ENCODE assay signal across 15 cellular contexts in the genomic region with DNA sequence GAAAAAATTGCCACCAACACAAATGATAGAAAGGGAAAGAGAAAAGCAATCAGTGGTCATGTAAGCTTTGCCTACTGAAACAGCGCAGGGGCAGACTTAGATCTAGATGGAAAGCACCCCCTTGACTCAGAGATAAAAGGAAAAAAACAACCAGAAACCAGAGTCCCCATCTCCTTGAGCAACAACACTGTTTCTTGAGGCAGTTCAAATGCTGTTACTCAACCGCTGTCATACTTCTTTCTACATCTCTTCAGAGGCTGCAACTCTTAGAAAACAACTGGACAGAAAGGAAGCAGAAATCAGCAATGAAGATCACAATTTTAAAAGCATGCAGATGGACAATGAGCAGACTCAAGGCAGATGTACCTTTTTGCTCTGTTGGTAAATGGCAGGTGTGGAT. TPM values are rescaled to one million over a fixed set of nuclear protein-coding genes. Genes with fewer than 3 reads are reported as not detected.
"Had no signal": no experiment of that assay in that cellular context is flagged by ENCODE, and none has a peak within 500 bp of the region (broad histone marks: within the 10 kb centered on the region; RNA-seq: fewer than 3 reads in every experiment).

No MANE protein-coding gene starts in this region.

- H3K36me3 Mint-ChIP-seq: activated naive CD8-positive, alpha-beta T cell treated with anti-CD3 and anti-CD28 coated beads for 36 hours; naive thymus-derived CD8-positive, alpha-beta T cell had no signal

- H3K4me3 ChIP-seq: ascending aorta, mucosa of descending colon, prostate gland, right lobe of liver, suprapubic skin, upper lobe of left lung had no signal

- H3K4me1 Mint-ChIP-seq: activated naive CD8-positive, alpha-beta T cell treated with anti-CD3 and anti-CD28 coated beads for 36 hours; naive thymus-derived CD8-positive, alpha-beta T cell had no signal

- DNase-seq: activated gamma-delta T cell; activated naive CD8-positive, alpha-beta T cell treated with anti-CD3 and anti-CD28 coated beads for 36 hours; activated T-cell treated with anti-CD3 and anti-CD28 coated beads, Interleukin-2, amount 50 U/mL, for 24 hours; cortex of kidney; effector CD8-positive, alpha-beta T cell; naive thymus-derived CD8-positive, alpha-beta T cell; nucleus accumbens; right lobe of liver; stimulated activated naive CD8-positive, alpha-beta T cell treated with anti-CD3 and anti-CD28 coated beads, Interleukin-15, Interleukin-2, amounts not matched to agents 100 U/mL and 50 U/mL, for 24 hours; T-helper 2 cell; upper lobe of left lung had no signal

- ATAC-seq: naive thymus-derived CD8-positive, alpha-beta T cell; right lobe of liver; stimulated activated naive CD8-positive, alpha-beta T cell treated with anti-CD3 and anti-CD28 coated beads, Interleukin-15, Interleukin-2, amounts not matched to agents 100 U/mL and 50 U/mL, for 24 hours had no signal

- H3K9me3 Mint-ChIP-seq: activated naive CD8-positive, alpha-beta T cell treated with anti-CD3 and anti-CD28 coated beads for 36 hours; activated T-cell treated with anti-CD3 and anti-CD28 coated beads, Interleukin-2, amount 50 U/mL, for 24 hours; naive thymus-derived CD8-positive, alpha-beta T cell had no signal

- H3K4me3 Mint-ChIP-seq: activated naive CD8-positive, alpha-beta T cell treated with anti-CD3 and anti-CD28 coated beads for 36 hours; activated T-cell treated with anti-CD3 and anti-CD28 coated beads, Interleukin-2, amount 50 U/mL, for 24 hours; naive thymus-derived CD8-positive, alpha-beta T cell had no signal

- H3K27ac Mint-ChIP-seq: activated naive CD8-positive, alpha-beta T cell treated with anti-CD3 and anti-CD28 coated beads for 36 hours; activated T-cell treated with anti-CD3 and anti-CD28 coated beads, Interleukin-2, amount 50 U/mL, for 24 hours; naive thymus-derived CD8-positive, alpha-beta T cell had no signal

RNA-seq across cellular contexts. Expression of gene FSIP1, which starts 36.5 kb away (rescaled TPM):
- total RNA-seq: ascending aorta had no signal
